27 cellular contexts compared by ENCODE assay signal in the genomic region with DNA sequence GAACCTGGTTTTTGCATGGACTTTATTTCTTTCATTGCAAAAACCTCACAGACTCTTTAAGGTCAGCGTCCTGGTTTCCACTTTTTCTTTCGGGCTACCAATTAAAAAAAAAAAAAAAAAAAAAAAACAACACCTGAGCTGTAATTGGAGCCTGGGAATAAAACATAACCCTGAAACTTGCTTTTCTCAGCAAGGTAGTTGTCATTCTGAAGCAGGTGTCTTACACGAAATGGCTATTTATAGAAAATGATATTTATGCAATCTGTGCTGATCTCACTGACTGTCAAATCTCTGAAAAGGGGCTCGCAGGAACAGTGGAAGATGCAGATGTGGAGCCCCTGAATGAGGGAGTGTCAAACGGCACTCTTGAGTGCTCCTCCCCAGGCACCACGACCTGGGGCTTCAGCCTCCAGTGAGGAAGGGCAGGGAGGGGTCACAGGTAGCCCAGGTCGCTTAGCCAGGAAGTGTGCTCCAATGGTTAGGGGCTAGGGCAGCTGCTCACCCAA.
"Had no signal": no experiment of that assay in that cellular context is flagged by ENCODE, and none has a peak within 500 bp of the region (broad histone marks: within the 10 kb centered on the region; RNA-seq: fewer than 3 reads in every experiment).

No MANE protein-coding gene starts in this region.

- H3K9me3 Mint-ChIP-seq: activated naive CD4-positive, alpha-beta T cell treated with anti-CD3 and anti-CD28 coated beads for 36 hours; activated naive CD8-positive, alpha-beta T cell treated with anti-CD3 and anti-CD28 coated beads, Interleukin-2, amount 10 ng/mL, durations not matched to agents 7 days and 5 days; nephron; stimulated activated effector memory CD8-positive, alpha-beta T cell treated with anti-CD3 and anti-CD28 coated beads, Interleukin-12 subunit alpha, Interleukin-12 subunit beta, amount 100 ng/mL, for 72 hours; stimulated activated naive CD8-positive, alpha-beta T cell treated with anti-CD3 and anti-CD28 coated beads, Interleukin-15, Interleukin-2, amounts not matched to agents 100 ng/mL and 50 ng/mL, for 24 hours; T-helper 2 cell treated with Interferon-gamma antibody and Interleukin-4, amounts not matched to agents 5 μg/mL and 100 μg/mL, for 36 hours; type B pancreatic cell had no signal

- H3K36me3 ChIP-seq: ascending aorta, brain microvascular endothelial cell, gastroesophageal sphincter, neutrophil, right lobe of liver, thoracic aorta, uterus had no signal

- H3K4me1 ChIP-seq: gastroesophageal sphincter, uterus had no signal

- H3K27me3 Mint-ChIP-seq: stimulated activated naive CD8-positive, alpha-beta T cell treated with anti-CD3 and anti-CD28 coated beads, Interleukin-15, Interleukin-2, amounts not matched to agents 100 ng/mL and 50 ng/mL, for 24 hours; type B pancreatic cell had no signal

- H3K4me3 Mint-ChIP-seq: activated naive CD4-positive, alpha-beta T cell treated with anti-CD3 and anti-CD28 coated beads for 36 hours; activated naive CD8-positive, alpha-beta T cell treated with anti-CD3 and anti-CD28 coated beads, Interleukin-2, amount 10 ng/mL, durations not matched to agents 7 days and 5 days; nephron; stimulated activated effector memory CD8-positive, alpha-beta T cell treated with anti-CD3 and anti-CD28 coated beads, Interleukin-12 subunit alpha, Interleukin-12 subunit beta, amount 100 ng/mL, for 72 hours; stimulated activated naive CD8-positive, alpha-beta T cell treated with anti-CD3 and anti-CD28 coated beads, Interleukin-15, Interleukin-2, amounts not matched to agents 100 ng/mL and 50 ng/mL, for 24 hours; T-helper 2 cell treated with Interferon-gamma antibody and Interleukin-4, amounts not matched to agents 5 μg/mL and 100 μg/mL, for 36 hours; type B pancreatic cell had no signal

- H3K27ac Mint-ChIP-seq: activated naive CD4-positive, alpha-beta T cell treated with anti-CD3 and anti-CD28 coated beads for 36 hours; activated naive CD8-positive, alpha-beta T cell treated with anti-CD3 and anti-CD28 coated beads, Interleukin-2, amount 10 ng/mL, durations not matched to agents 7 days and 5 days; nephron; progenitor cell of endocrine pancreas; stimulated activated effector memory CD8-positive, alpha-beta T cell treated with anti-CD3 and anti-CD28 coated beads, Interleukin-12 subunit alpha, Interleukin-12 subunit beta, amount 100 ng/mL, for 72 hours; stimulated activated naive CD8-positive, alpha-beta T cell treated with anti-CD3 and anti-CD28 coated beads, Interleukin-15, Interleukin-2, amounts not matched to agents 100 ng/mL and 50 ng/mL, for 24 hours; T-helper 2 cell treated with Interferon-gamma antibody and Interleukin-4, amounts not matched to agents 5 μg/mL and 100 μg/mL, for 36 hours had no signal

- ATAC-seq: gastroesophageal sphincter; left ventricle myocardium superior; stimulated activated effector memory CD8-positive, alpha-beta T cell treated with anti-CD3 and anti-CD28 coated beads, Interleukin-12 subunit alpha, Interleukin-12 subunit beta, amount 100 ng/mL, for 72 hours had no signal

- H3K4me3 ChIP-seq: ascending aorta, coronary artery, dorsolateral prefrontal cortex, gastroesophageal sphincter, hepatocyte, right lobe of liver, thoracic aorta, uterus had no signal

- H3K27ac ChIP-seq: ascending aorta, brain microvascular endothelial cell, coronary artery, dorsolateral prefrontal cortex, gastroesophageal sphincter, hepatocyte, neutrophil, right lobe of liver, thoracic aorta, uterus had no signal

- H3K27me3 ChIP-seq: ascending aorta, brain microvascular endothelial cell, dorsolateral prefrontal cortex, gastroesophageal sphincter, hepatocyte, neutrophil, right lobe of liver, uterus had no signal

- DNase-seq: activated CD4-positive, alpha-beta T cell treated with anti-CD3 and anti-CD28 coated beads for 4 hours; activated CD4-positive, alpha-beta T cell treated with anti-CD3 and anti-CD28 coated beads, Interleukin-2, amount 50 U/mL, for 4 hours; activated CD8-positive, alpha-beta memory T cell treated with anti-CD3 and anti-CD28 coated beads for 24 hours; activated effector memory CD4-positive, alpha-beta T cell treated with Interleukin-2 at 50 U/mL for 16 hours; activated naive CD4-positive, alpha-beta T cell treated with anti-CD3 and anti-CD28 coated beads for 36 hours; activated naive CD8-positive, alpha-beta T cell treated with anti-CD3 and anti-CD28 coated beads, Interleukin-2, amount 10 ng/mL, durations not matched to agents 7 days and 5 days; brain microvascular endothelial cell; dorsolateral prefrontal cortex; effector memory CD4-positive, alpha-beta T cell; islet precursor cell; left ventricle myocardium superior; right lobe of liver; stimulated activated CD4-positive, alpha-beta T cell treated with anti-CD3 and anti-CD28 coated beads, Interleukin-12 subunit alpha, Interleukin-12 subunit beta, amount 100 ng/mL, for 4 hours; stimulated activated CD4-positive, alpha-beta T cell treated with anti-CD3 and anti-CD28 coated beads, Interleukin-4, amount 100 ng/mL, for 24 hours; uterus had no signal

- H3K36me3 Mint-ChIP-seq: activated naive CD8-positive, alpha-beta T cell treated with anti-CD3 and anti-CD28 coated beads, Interleukin-2, amount 10 ng/mL, durations not matched to agents 7 days and 5 days; type B pancreatic cell had no signal

- H3K9me3 ChIP-seq: ascending aorta, gastroesophageal sphincter, neutrophil, right lobe of liver, thoracic aorta, uterus had no signal
